Comparison of ENCODE assay signal across 1 cellular context in the genomic region with DNA sequence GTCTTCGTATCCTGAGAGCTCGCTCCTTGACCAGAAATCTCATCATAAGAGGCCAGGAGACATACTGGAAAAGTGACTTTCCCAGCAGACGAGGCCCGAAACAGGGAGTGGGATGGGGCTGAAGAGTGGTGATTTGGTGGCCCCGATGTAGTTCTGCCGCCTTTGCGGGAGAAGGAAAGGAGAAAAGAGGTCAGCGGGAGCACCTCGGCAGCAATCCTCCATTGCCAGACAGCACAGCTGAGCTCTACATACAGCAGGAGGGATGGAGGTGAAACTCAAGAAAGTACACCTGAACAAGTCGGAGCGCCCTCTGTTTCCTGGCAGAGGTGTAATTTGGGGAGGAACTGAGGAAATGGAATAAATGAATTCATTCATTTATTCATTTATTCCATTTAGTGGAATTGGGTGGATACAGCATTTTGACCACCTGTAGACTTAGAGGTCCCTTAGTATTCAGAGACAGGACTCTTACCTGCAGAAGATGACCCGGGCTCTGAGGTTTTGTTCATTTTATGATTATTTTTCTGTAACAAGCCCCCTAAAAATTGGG.
TF ChIP-seq lines count a peak whose summit lies in the region.

No MANE protein-coding gene starts in this region.

TF ChIP-seq in A549, 52 proteins besides CTCF, POLR2A, EP300 and RAD21 (continued from another document):
- TF ChIP-seq, protein P1, sequence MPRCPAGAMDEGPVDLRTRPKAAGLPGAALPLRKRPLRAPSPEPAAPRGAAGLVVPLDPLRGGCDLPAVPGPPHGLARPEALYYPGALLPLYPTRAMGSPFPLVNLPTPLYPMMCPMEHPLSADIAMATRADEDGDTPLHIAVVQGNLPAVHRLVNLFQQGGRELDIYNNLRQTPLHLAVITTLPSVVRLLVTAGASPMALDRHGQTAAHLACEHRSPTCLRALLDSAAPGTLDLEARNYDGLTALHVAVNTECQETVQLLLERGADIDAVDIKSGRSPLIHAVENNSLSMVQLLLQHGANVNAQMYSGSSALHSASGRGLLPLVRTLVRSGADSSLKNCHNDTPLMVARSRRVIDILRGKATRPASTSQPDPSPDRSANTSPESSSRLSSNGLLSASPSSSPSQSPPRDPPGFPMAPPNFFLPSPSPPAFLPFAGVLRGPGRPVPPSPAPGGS (IDR thresholded peaks at IDR 0.05): no peak
- no peak for TF ChIP-seq HOXA7 (CRISPR knock-in tag; IDR thresholded peaks at IDR 0.05)
- TF ChIP-seq, protein P2, sequence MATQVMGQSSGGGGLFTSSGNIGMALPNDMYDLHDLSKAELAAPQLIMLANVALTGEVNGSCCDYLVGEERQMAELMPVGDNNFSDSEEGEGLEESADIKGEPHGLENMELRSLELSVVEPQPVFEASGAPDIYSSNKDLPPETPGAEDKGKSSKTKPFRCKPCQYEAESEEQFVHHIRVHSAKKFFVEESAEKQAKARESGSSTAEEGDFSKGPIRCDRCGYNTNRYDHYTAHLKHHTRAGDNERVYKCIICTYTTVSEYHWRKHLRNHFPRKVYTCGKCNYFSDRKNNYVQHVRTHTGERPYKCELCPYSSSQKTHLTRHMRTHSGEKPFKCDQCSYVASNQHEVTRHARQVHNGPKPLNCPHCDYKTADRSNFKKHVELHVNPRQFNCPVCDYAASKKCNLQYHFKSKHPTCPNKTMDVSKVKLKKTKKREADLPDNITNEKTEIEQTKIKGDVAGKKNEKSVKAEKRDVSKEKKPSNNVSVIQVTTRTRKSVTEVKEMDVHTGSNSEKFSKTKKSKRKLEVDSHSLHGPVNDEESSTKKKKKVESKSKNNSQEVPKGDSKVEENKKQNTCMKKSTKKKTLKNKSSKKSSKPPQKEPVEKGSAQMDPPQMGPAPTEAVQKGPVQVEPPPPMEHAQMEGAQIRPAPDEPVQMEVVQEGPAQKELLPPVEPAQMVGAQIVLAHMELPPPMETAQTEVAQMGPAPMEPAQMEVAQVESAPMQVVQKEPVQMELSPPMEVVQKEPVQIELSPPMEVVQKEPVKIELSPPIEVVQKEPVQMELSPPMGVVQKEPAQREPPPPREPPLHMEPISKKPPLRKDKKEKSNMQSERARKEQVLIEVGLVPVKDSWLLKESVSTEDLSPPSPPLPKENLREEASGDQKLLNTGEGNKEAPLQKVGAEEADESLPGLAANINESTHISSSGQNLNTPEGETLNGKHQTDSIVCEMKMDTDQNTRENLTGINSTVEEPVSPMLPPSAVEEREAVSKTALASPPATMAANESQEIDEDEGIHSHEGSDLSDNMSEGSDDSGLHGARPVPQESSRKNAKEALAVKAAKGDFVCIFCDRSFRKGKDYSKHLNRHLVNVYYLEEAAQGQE (IDR thresholded peaks at IDR 0.05): no peak
- TF ChIP-seq TP53 (CRISPR knock-in tag; IDR thresholded peaks at IDR 0.05): no peak
- no peak for TF ChIP-seq PHF8 (IDR thresholded peaks at IDR 0.05; ENCODE audit: borderline replicate concordance, low read depth)
- no peak for TF ChIP-seq FOXS1 (CRISPR knock-in tag; IDR thresholded peaks at IDR 0.05)
